Comparison of ENCODE assay signal across 1 cellular context in the genomic region with DNA sequence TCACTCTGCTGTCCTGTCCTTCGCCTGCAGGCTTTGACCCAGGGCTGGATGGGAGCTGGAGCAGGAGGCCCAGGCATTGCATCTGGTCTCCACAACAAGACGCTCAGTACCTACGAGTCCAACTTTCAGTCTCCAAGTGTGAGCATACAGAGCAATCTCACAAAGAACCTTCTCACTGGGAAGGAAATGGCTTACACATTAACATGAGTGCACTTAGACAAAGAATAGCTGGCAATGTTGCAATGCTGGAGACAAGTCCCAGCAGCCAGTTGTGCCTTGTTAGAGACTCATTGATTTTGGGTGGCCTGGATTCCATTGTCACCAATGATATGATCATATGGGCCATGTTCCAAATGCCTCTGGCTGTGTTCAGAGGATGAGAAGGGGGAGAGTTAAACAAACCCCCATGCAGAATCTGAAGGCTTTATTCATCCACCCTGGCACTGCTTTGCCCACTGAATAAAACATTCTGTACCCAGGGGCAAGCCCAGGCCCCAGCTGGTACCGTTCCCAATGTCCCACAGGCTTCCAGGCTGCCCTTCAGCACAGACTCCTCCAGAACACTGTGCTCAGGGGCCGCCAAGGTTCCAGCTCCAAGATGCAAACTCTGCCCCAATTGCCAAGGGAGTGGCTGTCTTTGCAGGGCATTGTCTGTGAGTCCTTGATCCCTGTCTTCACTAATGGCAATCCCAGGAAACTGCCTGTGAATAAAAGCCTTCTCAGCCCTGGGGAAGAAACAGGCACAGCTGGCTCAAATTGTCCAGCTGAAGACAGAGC.
TF ChIP-seq lines count a peak whose summit lies in the region.

No MANE protein-coding gene starts in this region.

TF ChIP-seq in HepG2, 621 proteins besides CTCF, POLR2A, EP300 and RAD21 (continued from another document and continues in another):
- TF ChIP-seq CSRNP2 (CRISPR knock-in tag; conservative IDR thresholded peaks at IDR 0.05; ENCODE audit: low read depth): no peak
- TF ChIP-seq, protein P1, sequence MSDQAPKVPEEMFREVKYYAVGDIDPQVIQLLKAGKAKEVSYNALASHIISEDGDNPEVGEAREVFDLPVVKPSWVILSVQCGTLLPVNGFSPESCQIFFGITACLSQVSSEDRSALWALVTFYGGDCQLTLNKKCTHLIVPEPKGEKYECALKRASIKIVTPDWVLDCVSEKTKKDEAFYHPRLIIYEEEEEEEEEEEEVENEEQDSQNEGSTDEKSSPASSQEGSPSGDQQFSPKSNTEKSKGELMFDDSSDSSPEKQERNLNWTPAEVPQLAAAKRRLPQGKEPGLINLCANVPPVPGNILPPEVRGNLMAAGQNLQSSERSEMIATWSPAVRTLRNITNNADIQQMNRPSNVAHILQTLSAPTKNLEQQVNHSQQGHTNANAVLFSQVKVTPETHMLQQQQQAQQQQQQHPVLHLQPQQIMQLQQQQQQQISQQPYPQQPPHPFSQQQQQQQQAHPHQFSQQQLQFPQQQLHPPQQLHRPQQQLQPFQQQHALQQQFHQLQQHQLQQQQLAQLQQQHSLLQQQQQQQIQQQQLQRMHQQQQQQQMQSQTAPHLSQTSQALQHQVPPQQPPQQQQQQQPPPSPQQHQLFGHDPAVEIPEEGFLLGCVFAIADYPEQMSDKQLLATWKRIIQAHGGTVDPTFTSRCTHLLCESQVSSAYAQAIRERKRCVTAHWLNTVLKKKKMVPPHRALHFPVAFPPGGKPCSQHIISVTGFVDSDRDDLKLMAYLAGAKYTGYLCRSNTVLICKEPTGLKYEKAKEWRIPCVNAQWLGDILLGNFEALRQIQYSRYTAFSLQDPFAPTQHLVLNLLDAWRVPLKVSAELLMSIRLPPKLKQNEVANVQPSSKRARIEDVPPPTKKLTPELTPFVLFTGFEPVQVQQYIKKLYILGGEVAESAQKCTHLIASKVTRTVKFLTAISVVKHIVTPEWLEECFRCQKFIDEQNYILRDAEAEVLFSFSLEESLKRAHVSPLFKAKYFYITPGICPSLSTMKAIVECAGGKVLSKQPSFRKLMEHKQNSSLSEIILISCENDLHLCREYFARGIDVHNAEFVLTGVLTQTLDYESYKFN (CRISPR knock-in tag; conservative IDR thresholded peaks at IDR 0.05): peak; percentile 49
- TF ChIP-seq KLF9 (CRISPR knock-in tag; IDR thresholded peaks at IDR 0.05; ENCODE audit: low read depth): no peak
- TF ChIP-seq ZNF816 (CRISPR knock-in tag; IDR thresholded peaks at IDR 0.05; ENCODE audit: borderline replicate concordance): no peak
- TF ChIP-seq HOXA5 (CRISPR knock-in tag; IDR thresholded peaks at IDR 0.05): no peak
- TF ChIP-seq FOXA3 (CRISPR knock-in tag; IDR thresholded peaks at IDR 0.05): 0 out of 2 replicates have a peak, but pooled peaks have one; percentile 9
- TF ChIP-seq MEF2D (CRISPR knock-in tag; IDR thresholded peaks at IDR 0.05): no peak
- no peak for TF ChIP-seq CENPT (CRISPR knock-in tag; IDR thresholded peaks at IDR 0.05; ENCODE audit: low read depth)
- no peak for TF ChIP-seq ZNF124 (CRISPR knock-in tag; IDR thresholded peaks at IDR 0.05)
- no peak for TF ChIP-seq MBNL3 (CRISPR knock-in tag; conservative IDR thresholded peaks at IDR 0.05)
- no peak for TF ChIP-seq ZNF180 (CRISPR knock-in tag; IDR thresholded peaks at IDR 0.05; ENCODE audit: borderline replicate concordance, low read depth)
- TF ChIP-seq SRSF9 (IDR thresholded peaks at IDR 0.05; ENCODE audit: borderline replicate concordance, insufficient read depth, low read depth, low read length, poor library complexity, severe bottlenecking): no peak
- 0 out of 2 replicates have a peak, but pooled peaks have one; percentile 20 for TF ChIP-seq ZBTB4 (CRISPR knock-in tag; IDR thresholded peaks at IDR 0.05; ENCODE audit: borderline replicate concordance)
- no peak for TF ChIP-seq ZNF572 (CRISPR knock-in tag; IDR thresholded peaks at IDR 0.05)
- TF ChIP-seq CBX5 (CRISPR knock-in tag; IDR thresholded peaks at IDR 0.05; ENCODE audit: borderline replicate concordance): peak; percentile 21; the same call in 1 of the 2 replicates
- no peak for TF ChIP-seq ASH2L (IDR thresholded peaks at IDR 0.05; ENCODE audit: insufficient read length, low read depth, low read length)
- TF ChIP-seq NFKB2 (CRISPR knock-in tag; IDR thresholded peaks at IDR 0.05; ENCODE audit: borderline replicate concordance): no peak
- no peak for TF ChIP-seq SMAD1 (CRISPR knock-in tag; IDR thresholded peaks at IDR 0.05; ENCODE audit: borderline replicate concordance, low read depth)
- TF ChIP-seq ZMYM3 (CRISPR knock-in tag; IDR thresholded peaks at IDR 0.05): no peak
- no peak for TF ChIP-seq SCMH1 (CRISPR knock-in tag; IDR thresholded peaks at IDR 0.05; ENCODE audit: borderline replicate concordance)
- TF ChIP-seq ELF4 (CRISPR knock-in tag; IDR thresholded peaks at IDR 0.05; ENCODE audit: borderline replicate concordance): no peak
- TF ChIP-seq ZNF549 (CRISPR knock-in tag; IDR thresholded peaks at IDR 0.05): no peak
- TF ChIP-seq ONECUT2 (CRISPR knock-in tag; IDR thresholded peaks at IDR 0.05): no peak; the same call in 1 of the 2 replicates
- TF ChIP-seq ZBTB3 (CRISPR knock-in tag; IDR thresholded peaks at IDR 0.05; ENCODE audit: borderline replicate concordance, low read depth): no peak
- TF ChIP-seq IRF2 (CRISPR knock-in tag; IDR thresholded peaks at IDR 0.05): no peak
- no peak for TF ChIP-seq ZNF546 (CRISPR knock-in tag; conservative IDR thresholded peaks at IDR 0.05)
- TF ChIP-seq ZFP37 (CRISPR knock-in tag; IDR thresholded peaks at IDR 0.05; ENCODE audit: borderline replicate concordance): no peak
- no peak for TF ChIP-seq IKZF1 (IDR thresholded peaks at IDR 0.05)
- TF ChIP-seq PHF21A (CRISPR knock-in tag; IDR thresholded peaks at IDR 0.05): peak; percentile 51; the same call in 1 of the 2 replicates
- no peak for TF ChIP-seq CSRNP1 (CRISPR knock-in tag; IDR thresholded peaks at IDR 0.05)
- TF ChIP-seq, protein P2, sequence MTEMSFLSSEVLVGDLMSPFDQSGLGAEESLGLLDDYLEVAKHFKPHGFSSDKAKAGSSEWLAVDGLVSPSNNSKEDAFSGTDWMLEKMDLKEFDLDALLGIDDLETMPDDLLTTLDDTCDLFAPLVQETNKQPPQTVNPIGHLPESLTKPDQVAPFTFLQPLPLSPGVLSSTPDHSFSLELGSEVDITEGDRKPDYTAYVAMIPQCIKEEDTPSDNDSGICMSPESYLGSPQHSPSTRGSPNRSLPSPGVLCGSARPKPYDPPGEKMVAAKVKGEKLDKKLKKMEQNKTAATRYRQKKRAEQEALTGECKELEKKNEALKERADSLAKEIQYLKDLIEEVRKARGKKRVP (CRISPR knock-in tag; IDR thresholded peaks at IDR 0.05): no peak
- TF ChIP-seq HIVEP1 (CRISPR knock-in tag; IDR thresholded peaks at IDR 0.05): no peak
- no peak for TF ChIP-seq FOXK1 (CRISPR knock-in tag; IDR thresholded peaks at IDR 0.05; ENCODE audit: borderline replicate concordance, low read depth)
- TF ChIP-seq, protein P3, sequence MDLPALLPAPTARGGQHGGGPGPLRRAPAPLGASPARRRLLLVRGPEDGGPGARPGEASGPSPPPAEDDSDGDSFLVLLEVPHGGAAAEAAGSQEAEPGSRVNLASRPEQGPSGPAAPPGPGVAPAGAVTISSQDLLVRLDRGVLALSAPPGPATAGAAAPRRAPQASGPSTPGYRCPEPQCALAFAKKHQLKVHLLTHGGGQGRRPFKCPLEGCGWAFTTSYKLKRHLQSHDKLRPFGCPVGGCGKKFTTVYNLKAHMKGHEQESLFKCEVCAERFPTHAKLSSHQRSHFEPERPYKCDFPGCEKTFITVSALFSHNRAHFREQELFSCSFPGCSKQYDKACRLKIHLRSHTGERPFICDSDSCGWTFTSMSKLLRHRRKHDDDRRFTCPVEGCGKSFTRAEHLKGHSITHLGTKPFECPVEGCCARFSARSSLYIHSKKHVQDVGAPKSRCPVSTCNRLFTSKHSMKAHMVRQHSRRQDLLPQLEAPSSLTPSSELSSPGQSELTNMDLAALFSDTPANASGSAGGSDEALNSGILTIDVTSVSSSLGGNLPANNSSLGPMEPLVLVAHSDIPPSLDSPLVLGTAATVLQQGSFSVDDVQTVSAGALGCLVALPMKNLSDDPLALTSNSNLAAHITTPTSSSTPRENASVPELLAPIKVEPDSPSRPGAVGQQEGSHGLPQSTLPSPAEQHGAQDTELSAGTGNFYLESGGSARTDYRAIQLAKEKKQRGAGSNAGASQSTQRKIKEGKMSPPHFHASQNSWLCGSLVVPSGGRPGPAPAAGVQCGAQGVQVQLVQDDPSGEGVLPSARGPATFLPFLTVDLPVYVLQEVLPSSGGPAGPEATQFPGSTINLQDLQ (CRISPR knock-in tag; IDR thresholded peaks at IDR 0.05): no peak
- TF ChIP-seq GMEB1 (CRISPR knock-in tag; IDR thresholded peaks at IDR 0.05; ENCODE audit: borderline replicate concordance): no peak
- no peak for TF ChIP-seq NFATC3 (CRISPR knock-in tag; IDR thresholded peaks at IDR 0.05)
- TF ChIP-seq ZNF552 (CRISPR knock-in tag; IDR thresholded peaks at IDR 0.05; ENCODE audit: borderline replicate concordance): no peak
- TF ChIP-seq THYN1 (CRISPR knock-in tag; IDR thresholded peaks at IDR 0.05; ENCODE audit: borderline replicate concordance, low read depth): no peak
- no peak for TF ChIP-seq ZNF329 (CRISPR knock-in tag; IDR thresholded peaks at IDR 0.05; ENCODE audit: low read depth)
- no peak for TF ChIP-seq NAIF1 (CRISPR knock-in tag; IDR thresholded peaks at IDR 0.05; ENCODE audit: borderline replicate concordance)
- TF ChIP-seq ZMYM4 (CRISPR knock-in tag; IDR thresholded peaks at IDR 0.05): peak; percentile 43; the same call in 1 of the 2 replicates
- no peak for TF ChIP-seq FOXO1 (CRISPR knock-in tag; IDR thresholded peaks at IDR 0.05)
- TF ChIP-seq ZFY (CRISPR knock-in tag; IDR thresholded peaks at IDR 0.05): peak; percentile 28; the same call in 1 of the 2 replicates
- TF ChIP-seq TEAD3 (CRISPR knock-in tag; optimal IDR thresholded peaks at IDR 0.05; ENCODE audit: borderline replicate concordance): peak; percentile 34
- peak; percentile 40; the same call in 1 of the 2 replicates for TF ChIP-seq ZNF331 (CRISPR knock-in tag; IDR thresholded peaks at IDR 0.05)
- TF ChIP-seq NFIC (IDR thresholded peaks at IDR 0.05; ENCODE audit: low read length): peak; percentile 21; the same call in 1 of the 2 replicates
